Comparison of ENCODE assay signal across 9 cellular contexts in the genomic region with DNA sequence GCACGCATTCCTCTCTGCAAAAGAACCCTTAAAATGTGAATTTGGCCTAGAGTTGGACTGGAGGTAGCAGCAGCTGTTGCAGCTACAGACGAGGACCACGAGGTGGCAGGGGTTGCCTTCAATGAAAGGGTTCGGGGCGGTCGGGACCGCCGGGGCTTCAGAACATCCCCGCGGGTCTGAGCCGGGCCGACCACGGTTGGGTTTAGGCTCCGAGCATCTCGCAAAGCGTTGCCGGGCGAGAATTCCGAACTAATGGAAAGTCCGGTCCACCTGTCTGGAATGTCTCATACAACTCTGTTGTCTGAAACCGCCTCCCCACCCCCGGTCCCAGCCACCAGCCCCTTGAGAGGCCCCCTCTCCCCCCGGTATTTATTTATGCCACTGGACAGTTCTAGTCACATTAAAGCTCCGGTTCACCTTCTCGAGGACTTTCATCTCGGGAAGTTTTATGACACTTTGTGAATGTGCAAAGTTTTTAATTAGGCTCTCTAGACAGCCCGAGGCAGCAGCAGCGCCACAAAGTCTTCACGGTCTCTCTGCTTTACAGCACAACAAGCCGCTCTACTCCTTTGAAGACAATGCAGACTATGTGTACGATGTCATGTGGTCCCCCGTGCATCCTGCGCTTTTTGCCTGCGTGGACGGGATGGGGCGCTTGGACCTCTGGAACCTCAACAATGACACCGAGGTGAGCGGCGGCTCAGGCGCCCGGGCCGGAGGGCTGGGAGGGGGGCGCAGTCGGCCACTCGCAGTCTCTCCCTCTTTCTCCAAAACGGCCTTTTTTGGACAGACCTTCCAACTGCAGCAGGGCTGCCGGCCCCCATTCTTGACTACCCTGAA.
DNase-seq lines count a peak whose midpoint lies in the region; TF ChIP-seq lines count a peak whose summit lies in the region.
"Had no signal": no experiment of that assay in that cellular context is flagged by ENCODE, and none has a peak within 500 bp of the region (broad histone marks: within the 10 kb centered on the region; RNA-seq: fewer than 3 reads in every experiment).

No MANE protein-coding gene starts in this region.

- peak overlapping the region; percentile 71 for H3K4me3 Mint-ChIP-seq in activated naive CD4-positive, alpha-beta T cell treated with anti-CD3 and anti-CD28 coated beads, Interleukin-2, amount 10 ng/mL, durations not matched to agents 7 days and 5 days
- H3K4me3 Mint-ChIP-seq in type B pancreatic cell: peak overlapping the region; percentile 98

- no peaks in the 10 kb centered on the region for H3K9me3 Mint-ChIP-seq in activated naive CD4-positive, alpha-beta T cell treated with anti-CD3 and anti-CD28 coated beads, Interleukin-2, amount 10 ng/mL, durations not matched to agents 7 days and 5 days
- H3K9me3 Mint-ChIP-seq in type B pancreatic cell: no peaks in the 10 kb centered on the region

- no peaks in the 10 kb centered on the region for H3K9me2 ChIP-seq in DOHH2 (replicated peaks; ENCODE audit: control insufficient read depth, low read length)
- H3K9me2 ChIP-seq in GM23248 (ENCODE audit: insufficient read depth): no peaks in the 10 kb centered on the region

- DNase-seq in GM23248 (peak; percentile 83), LoVo (ENCODE audit: low spot score) (peak; percentile 69), SHP77 (lab: John Stamatoyannopoulos, UW) (peak; percentile 42 to 67), globus pallidus (ENCODE audit: low spot score) (peak; percentile 74), occipital lobe (lab: John Stamatoyannopoulos, UW) (peak; percentile 38), type B pancreatic cell (ENCODE audit: extremely low spot score, unreplicated experiment) (peak; percentile 80)
- peak; percentile 58 for DNase-seq in activated naive CD4-positive, alpha-beta T cell treated with anti-CD3 and anti-CD28 coated beads, Interleukin-2, amount 10 ng/mL, durations not matched to agents 7 days and 5 days

- CTCF ChIA-PET in activated naive CD4-positive, alpha-beta T cell treated with anti-CD3 and anti-CD28 coated beads, Interleukin-2, amount 10 ng/mL, durations not matched to agents 7 days and 5 days (lab: Charles Lee): interaction anchor here (1.1 to 1.3 kb wide), 2 partner anchors 945 to 952 kb away, joined by 4 to 5 read pairs; no protein-coding TSS in a partner anchor

- no peak overlapping the region for H3K27ac Mint-ChIP-seq in activated naive CD4-positive, alpha-beta T cell treated with anti-CD3 and anti-CD28 coated beads, Interleukin-2, amount 10 ng/mL, durations not matched to agents 7 days and 5 days
- peak overlapping the region; percentile 75 for H3K27ac Mint-ChIP-seq in type B pancreatic cell

- H3K9ac ChIP-seq in GM23248: peak overlapping the region; percentile 23

- H4K20me1 ChIP-seq in DOHH2 (ENCODE audit: control insufficient read depth, insufficient read depth, low read depth, low read length) (no peaks in the 10 kb centered on the region), GM23248 (ENCODE audit: insufficient read depth) (no peaks in the 10 kb centered on the region)

- H3K9me3 ChIP-seq in DOHH2 (ENCODE audit: control insufficient read depth, insufficient read depth, low read length): no peaks in the 10 kb centered on the region
- H3K9me3 ChIP-seq in GM23248 (ENCODE audit: low read depth): no peaks in the 10 kb centered on the region
- H3K9me3 ChIP-seq: neutrophil had no signal

- H3K4me1 ChIP-seq in DOHH2 (ENCODE audit: control insufficient read depth, low read length): peaks cover 10% of the 10 kb centered on the region
- H3K4me1 ChIP-seq in GM23248 (ENCODE audit: insufficient read depth): 0 out of 2 replicates have a peak, but pooled peaks cover 5% of the 10 kb centered on the region

- peaks cover 23% of the 10 kb centered on the region for H3K27me3 Mint-ChIP-seq in activated naive CD4-positive, alpha-beta T cell treated with anti-CD3 and anti-CD28 coated beads, Interleukin-2, amount 10 ng/mL, durations not matched to agents 7 days and 5 days
- peaks cover 11% of the 10 kb centered on the region for H3K27me3 Mint-ChIP-seq in type B pancreatic cell

- H3K79me2 ChIP-seq in DOHH2 (ENCODE audit: control insufficient read depth, low read length): no peaks in the 10 kb centered on the region
- H3K79me2 ChIP-seq in GM23248 (ENCODE audit: insufficient read depth): no peaks in the 10 kb centered on the region

- in situ Hi-C loops in GM23248 (cut with MboI): loop anchor here (10.0 kb wide), 1 partner anchor 949 kb away; a partner anchor contains a TSS

- H3F3A ChIP-seq in DOHH2 (ENCODE audit: control insufficient read depth, insufficient read depth) (no peaks in the 10 kb centered on the region), GM23248 (ENCODE audit: insufficient read depth) (no peaks in the 10 kb centered on the region)

- TF ChIP-seq CTCF in DOHH2 (IDR thresholded peaks at IDR 0.05; ENCODE audit: low read depth, low read length, poor library complexity, severe bottlenecking) (peak; percentile 90), type B pancreatic cell (conservative IDR thresholded peaks at IDR 0.05) (peak; percentile 95)

- WGBS in GM23248 (ENCODE audit: low coverage in 1 of 2, low lambda C conversion rate in 2 of 2, missing lambda C conversion rate in 2 of 2), 2 experiments: 3 to 5% methylated on average over 34 to 35 of the region's 47 CpGs

- H3K4me1 Mint-ChIP-seq in activated naive CD4-positive, alpha-beta T cell treated with anti-CD3 and anti-CD28 coated beads, Interleukin-2, amount 10 ng/mL, durations not matched to agents 7 days and 5 days: peaks cover 7% of the 10 kb centered on the region
- peaks cover 4% of the 10 kb centered on the region for H3K4me1 Mint-ChIP-seq in type B pancreatic cell (ENCODE audit: unreplicated experiment)

- H3K36me3 ChIP-seq in DOHH2 (ENCODE audit: control insufficient read depth, low read length) (no peaks in the 10 kb centered on the region), GM23248 (ENCODE audit: low read depth) (no peaks in the 10 kb centered on the region)
- H3K36me3 ChIP-seq: neutrophil had no signal

- H3K4me3 ChIP-seq in DOHH2 (ENCODE audit: low read length) (peak overlapping the region; percentile 67), GM23248 (peak overlapping the region; percentile 76)

- peak overlapping the region; percentile 81 for H3K4me2 ChIP-seq in DOHH2 (ENCODE audit: low read length)
- H3K4me2 ChIP-seq in GM23248 (ENCODE audit: unreplicated experiment): peak overlapping the region; percentile 86

- H2AFZ ChIP-seq in GM23248: peak overlapping the region; percentile 79

- H3K36me3 Mint-ChIP-seq in activated naive CD4-positive, alpha-beta T cell treated with anti-CD3 and anti-CD28 coated beads, Interleukin-2, amount 10 ng/mL, durations not matched to agents 7 days and 5 days: no peaks in the 10 kb centered on the region
- H3K36me3 Mint-ChIP-seq in type B pancreatic cell: no peaks in the 10 kb centered on the region

- H3K27me3 ChIP-seq in DOHH2 (ENCODE audit: control insufficient read depth, low read length) (peaks cover 26% of the 10 kb centered on the region), GM23248 (replicated peaks; ENCODE audit: insufficient read depth) (peaks cover 16% of the 10 kb centered on the region)

- H3K27ac ChIP-seq in DOHH2 (ENCODE audit: low read depth, low read length) (no peak overlapping the region), GM23248 (no peak overlapping the region)
- H3K27ac ChIP-seq: neutrophil had no signal
